Comparison of ENCODE assay signal across 1 cellular context in the genomic region with DNA sequence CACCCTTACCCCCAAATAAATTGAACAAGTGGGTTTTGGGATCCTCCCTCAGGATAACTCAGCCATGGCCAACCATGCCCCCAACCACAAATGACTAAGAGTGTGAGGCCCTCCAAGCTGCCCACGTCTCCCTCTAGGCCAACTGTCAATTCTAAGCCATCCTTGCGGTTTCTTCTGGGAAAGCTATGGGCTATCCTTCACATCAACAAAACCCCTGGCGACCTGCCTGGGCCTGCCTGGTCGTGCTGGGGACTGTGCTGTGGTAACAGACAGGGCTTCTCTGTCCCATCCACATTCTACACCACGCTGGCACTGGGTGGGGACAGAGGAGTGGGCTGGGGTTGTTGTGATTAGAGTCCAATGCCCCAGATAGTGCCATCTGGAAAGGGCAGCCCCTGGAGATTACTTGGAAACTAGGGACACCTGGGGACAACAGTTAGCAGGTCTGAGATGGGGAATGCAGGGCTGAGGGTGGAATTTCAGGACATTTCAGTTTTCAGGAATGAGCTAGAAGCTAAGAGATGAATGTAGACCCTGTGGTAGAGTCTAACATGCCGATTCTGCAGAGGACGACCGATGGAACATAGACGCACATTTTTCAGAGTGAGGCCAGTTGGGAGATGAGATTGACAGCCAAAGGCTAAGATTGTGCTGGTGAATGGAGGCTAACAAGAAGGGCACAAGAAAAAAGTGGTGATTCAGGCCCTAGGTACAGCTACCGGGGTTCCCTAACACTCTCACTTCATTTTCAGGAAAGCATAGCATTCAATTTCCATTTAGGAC.
TF ChIP-seq lines count a peak whose summit lies in the region.

No MANE protein-coding gene starts in this region.

TF ChIP-seq in HepG2, 621 proteins besides CTCF, POLR2A, EP300 and RAD21 (continued from another document and continues in another):
- TF ChIP-seq, protein P1, sequence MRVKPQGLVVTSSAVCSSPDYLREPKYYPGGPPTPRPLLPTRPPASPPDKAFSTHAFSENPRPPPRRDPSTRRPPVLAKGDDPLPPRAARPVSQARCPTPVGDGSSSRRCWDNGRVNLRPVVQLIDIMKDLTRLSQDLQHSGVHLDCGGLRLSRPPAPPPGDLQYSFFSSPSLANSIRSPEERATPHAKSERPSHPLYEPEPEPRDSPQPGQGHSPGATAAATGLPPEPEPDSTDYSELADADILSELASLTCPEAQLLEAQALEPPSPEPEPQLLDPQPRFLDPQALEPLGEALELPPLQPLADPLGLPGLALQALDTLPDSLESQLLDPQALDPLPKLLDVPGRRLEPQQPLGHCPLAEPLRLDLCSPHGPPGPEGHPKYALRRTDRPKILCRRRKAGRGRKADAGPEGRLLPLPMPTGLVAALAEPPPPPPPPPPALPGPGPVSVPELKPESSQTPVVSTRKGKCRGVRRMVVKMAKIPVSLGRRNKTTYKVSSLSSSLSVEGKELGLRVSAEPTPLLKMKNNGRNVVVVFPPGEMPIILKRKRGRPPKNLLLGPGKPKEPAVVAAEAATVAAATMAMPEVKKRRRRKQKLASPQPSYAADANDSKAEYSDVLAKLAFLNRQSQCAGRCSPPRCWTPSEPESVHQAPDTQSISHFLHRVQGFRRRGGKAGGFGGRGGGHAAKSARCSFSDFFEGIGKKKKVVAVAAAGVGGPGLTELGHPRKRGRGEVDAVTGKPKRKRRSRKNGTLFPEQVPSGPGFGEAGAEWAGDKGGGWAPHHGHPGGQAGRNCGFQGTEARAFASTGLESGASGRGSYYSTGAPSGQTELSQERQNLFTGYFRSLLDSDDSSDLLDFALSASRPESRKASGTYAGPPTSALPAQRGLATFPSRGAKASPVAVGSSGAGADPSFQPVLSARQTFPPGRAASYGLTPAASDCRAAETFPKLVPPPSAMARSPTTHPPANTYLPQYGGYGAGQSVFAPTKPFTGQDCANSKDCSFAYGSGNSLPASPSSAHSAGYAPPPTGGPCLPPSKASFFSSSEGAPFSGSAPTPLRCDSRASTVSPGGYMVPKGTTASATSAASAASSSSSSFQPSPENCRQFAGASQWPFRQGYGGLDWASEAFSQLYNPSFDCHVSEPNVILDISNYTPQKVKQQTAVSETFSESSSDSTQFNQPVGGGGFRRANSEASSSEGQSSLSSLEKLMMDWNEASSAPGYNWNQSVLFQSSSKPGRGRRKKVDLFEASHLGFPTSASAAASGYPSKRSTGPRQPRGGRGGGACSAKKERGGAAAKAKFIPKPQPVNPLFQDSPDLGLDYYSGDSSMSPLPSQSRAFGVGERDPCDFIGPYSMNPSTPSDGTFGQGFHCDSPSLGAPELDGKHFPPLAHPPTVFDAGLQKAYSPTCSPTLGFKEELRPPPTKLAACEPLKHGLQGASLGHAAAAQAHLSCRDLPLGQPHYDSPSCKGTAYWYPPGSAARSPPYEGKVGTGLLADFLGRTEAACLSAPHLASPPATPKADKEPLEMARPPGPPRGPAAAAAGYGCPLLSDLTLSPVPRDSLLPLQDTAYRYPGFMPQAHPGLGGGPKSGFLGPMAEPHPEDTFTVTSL (CRISPR knock-in tag; IDR thresholded peaks at IDR 0.05; ENCODE audit: borderline replicate concordance), result 0 out of 2 replicates have a peak, but pooled peaks have one; percentile 13
- TF ChIP-seq ZNF350 (CRISPR knock-in tag; IDR thresholded peaks at IDR 0.05; ENCODE audit: borderline replicate concordance, low read depth) (no peak), SOX6 (IDR thresholded peaks at IDR 0.05) (no peak), SOX6 (CRISPR knock-in tag; IDR thresholded peaks at IDR 0.05) (no peak), ZBTB49 (CRISPR knock-in tag; IDR thresholded peaks at IDR 0.05; ENCODE audit: borderline replicate concordance) (no peak), HHEX (CRISPR knock-in tag; IDR thresholded peaks at IDR 0.05) (no peak), CREBL2 (CRISPR knock-in tag; IDR thresholded peaks at IDR 0.05; ENCODE audit: borderline replicate concordance) (no peak), ZNF589 (CRISPR knock-in tag; conservative IDR thresholded peaks at IDR 0.05) (0 out of 2 replicates have a peak, but pooled peaks have one; percentile 39), DDIT3 (CRISPR knock-in tag; IDR thresholded peaks at IDR 0.05) (no peak), CEBPG (CRISPR knock-in tag; IDR thresholded peaks at IDR 0.05) (no peak), SRSF4 (IDR thresholded peaks at IDR 0.05; ENCODE audit: low read depth, low read length, poor library complexity, severe bottlenecking) (no peak), WIZ (CRISPR knock-in tag; IDR thresholded peaks at IDR 0.05) (no peak), TRIM22 (IDR thresholded peaks at IDR 0.05) (no peak), SATB2 (CRISPR knock-in tag; IDR thresholded peaks at IDR 0.05) (no peak), ZNF558 (CRISPR knock-in tag; IDR thresholded peaks at IDR 0.05; ENCODE audit: borderline replicate concordance) (no peak), MAZ (IDR thresholded peaks at IDR 0.05; ENCODE audit: borderline replicate concordance, low read depth, low read length) (no peak), MAZ (CRISPR knock-in tag; IDR thresholded peaks at IDR 0.05; ENCODE audit: low read depth) (peak; percentile 10; the same call in 1 of the 2 replicates), ARNTL (CRISPR knock-in tag; IDR thresholded peaks at IDR 0.05) (no peak), ZNF317 (CRISPR knock-in tag; IDR thresholded peaks at IDR 0.05) (no peak), ZBTB3 (CRISPR knock-in tag; IDR thresholded peaks at IDR 0.05; ENCODE audit: borderline replicate concordance, low read depth) (no peak), CHD2 (IDR thresholded peaks at IDR 0.05; ENCODE audit: low read depth, low read length) (no peak), SP4 (CRISPR knock-in tag; IDR thresholded peaks at IDR 0.05) (no peak), ISL2 (CRISPR knock-in tag; IDR thresholded peaks at IDR 0.05) (no peak), ZNF234 (CRISPR knock-in tag; conservative IDR thresholded peaks at IDR 0.05) (no peak), SIX1 (CRISPR knock-in tag; IDR thresholded peaks at IDR 0.05; ENCODE audit: borderline replicate concordance) (no peak), PHB2 (IDR thresholded peaks at IDR 0.05; ENCODE audit: partially characterized antibody) (no peak), ZMAT3 (CRISPR knock-in tag; conservative IDR thresholded peaks at IDR 0.05) (0 out of 2 replicates have a peak, but pooled peaks have one; percentile 15), PRDM10 (CRISPR knock-in tag; IDR thresholded peaks at IDR 0.05; ENCODE audit: low read depth) (no peak), PRPF4 (IDR thresholded peaks at IDR 0.05; ENCODE audit: low read depth, low read length, poor library complexity, severe bottlenecking) (peak; percentile 70), DNMT3B (CRISPR knock-in tag; conservative IDR thresholded peaks at IDR 0.05) (no peak), ZSCAN5A (CRISPR knock-in tag; IDR thresholded peaks at IDR 0.05; ENCODE audit: borderline replicate concordance) (no peak)
- TF ChIP-seq, protein P2, sequence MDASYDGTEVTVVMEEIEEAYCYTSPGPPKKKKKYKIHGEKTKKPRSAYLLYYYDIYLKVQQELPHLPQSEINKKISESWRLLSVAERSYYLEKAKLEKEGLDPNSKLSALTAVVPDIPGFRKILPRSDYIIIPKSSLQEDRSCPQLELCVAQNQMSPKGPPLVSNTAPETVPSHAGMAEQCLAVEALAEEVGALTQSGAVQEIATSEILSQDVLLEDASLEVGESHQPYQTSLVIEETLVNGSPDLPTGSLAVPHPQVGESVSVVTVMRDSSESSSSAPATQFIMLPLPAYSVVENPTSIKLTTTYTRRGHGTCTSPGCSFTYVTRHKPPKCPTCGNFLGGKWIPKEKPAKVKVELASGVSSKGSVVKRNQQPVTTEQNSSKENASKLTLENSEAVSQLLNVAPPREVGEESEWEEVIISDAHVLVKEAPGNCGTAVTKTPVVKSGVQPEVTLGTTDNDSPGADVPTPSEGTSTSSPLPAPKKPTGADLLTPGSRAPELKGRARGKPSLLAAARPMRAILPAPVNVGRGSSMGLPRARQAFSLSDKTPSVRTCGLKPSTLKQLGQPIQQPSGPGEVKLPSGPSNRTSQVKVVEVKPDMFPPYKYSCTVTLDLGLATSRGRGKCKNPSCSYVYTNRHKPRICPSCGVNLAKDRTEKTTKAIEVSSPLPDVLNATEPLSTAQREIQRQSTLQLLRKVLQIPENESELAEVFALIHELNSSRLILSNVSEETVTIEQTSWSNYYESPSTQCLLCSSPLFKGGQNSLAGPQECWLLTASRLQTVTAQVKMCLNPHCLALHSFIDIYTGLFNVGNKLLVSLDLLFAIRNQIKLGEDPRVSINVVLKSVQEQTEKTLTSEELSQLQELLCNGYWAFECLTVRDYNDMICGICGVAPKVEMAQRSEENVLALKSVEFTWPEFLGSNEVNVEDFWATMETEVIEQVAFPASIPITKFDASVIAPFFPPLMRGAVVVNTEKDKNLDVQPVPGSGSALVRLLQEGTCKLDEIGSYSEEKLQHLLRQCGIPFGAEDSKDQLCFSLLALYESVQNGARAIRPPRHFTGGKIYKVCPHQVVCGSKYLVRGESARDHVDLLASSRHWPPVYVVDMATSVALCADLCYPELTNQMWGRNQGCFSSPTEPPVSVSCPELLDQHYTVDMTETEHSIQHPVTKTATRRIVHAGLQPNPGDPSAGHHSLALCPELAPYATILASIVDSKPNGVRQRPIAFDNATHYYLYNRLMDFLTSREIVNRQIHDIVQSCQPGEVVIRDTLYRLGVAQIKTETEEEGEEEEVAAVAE (CRISPR knock-in tag; IDR thresholded peaks at IDR 0.05; ENCODE audit: borderline replicate concordance), result no peak
